ENCODE assay signal across 18 cellular contexts in genomic region chr9:35760651-35761050, GRCh38. TPM values are rescaled to one million over a fixed set of nuclear protein-coding genes. Genes with fewer than 3 reads are reported as not detected.
A peak's percentile ranks its signal among the peaks of the same experiment; 100 is the strongest.
DNase-seq lines count a peak whose midpoint lies in the region; ATAC-seq and TF ChIP-seq lines count a peak whose summit lies in the region.
"Had no signal": no experiment of that assay in that cellular context is flagged by ENCODE, and none has a peak within 500 bp of the region (broad histone marks: within the 10 kb centered on the region; RNA-seq: fewer than 3 reads in every experiment).

No MANE protein-coding gene starts in this region.

- H3K27me3 Mint-ChIP-seq in mesothelial cell of epicardium (ENCODE audit: low read depth) = no peaks in the 10 kb centered on the region

- TF ChIP-seq CTCF in body of pancreas (IDR thresholded peaks at IDR 0.05) (no peak), mesothelial cell of epicardium (IDR thresholded peaks at IDR 0.05; ENCODE audit: unreplicated experiment) (no peak), esophagus squamous epithelium (IDR thresholded peaks at IDR 0.05) (no peak)

- peaks cover 0 to 7% (median 0%) of the 10 kb centered on the region in 11 experiments; a peak in 1 of 22 replicates for H4K20me1 ChIP-seq in BLaER1 treated with 17β-estradiol and CSF1 and Interleukin-3, amounts not matched to agents 10 nM and 100 nM

- peak overlapping the region; percentile 0 for H3K27ac Mint-ChIP-seq in mesothelial cell of epicardium

- H3K36me3 ChIP-seq in BLaER1 treated with 17β-estradiol and CSF1 and Interleukin-3, amounts not matched to agents 10 nM and 100 nM = no peaks in the 10 kb centered on the region
- H3K36me3 ChIP-seq in body of pancreas (replicated peaks in 1 of 2; ENCODE audit: insufficient read depth in 1 of 2, low read depth in 2 of 2) (no peaks in the 10 kb centered on the region), esophagus squamous epithelium (peaks cover 0 to 1% (median 0%) of the 10 kb centered on the region in 3 donors)
- H3K36me3 ChIP-seq: upper lobe of right lung had no signal

- H3K27me3 ChIP-seq in BLaER1 treated with 17β-estradiol and CSF1 and Interleukin-3, amounts not matched to agents 10 nM and 100 nM = no peaks in the 10 kb centered on the region
- H3K27me3 ChIP-seq in body of pancreas (no peaks in the 10 kb centered on the region), esophagus squamous epithelium (peaks cover 0 to 76% (median 0%) of the 10 kb centered on the region in 4 donors)
- H3K27me3 ChIP-seq: upper lobe of right lung had no signal

- no peak for ATAC-seq in body of pancreas
- ATAC-seq in GM21786 (IDR thresholded peaks at IDR 0.05; ENCODE audit: unreplicated experiment) = no peak
- no peak for ATAC-seq in HG02588 (IDR thresholded peaks at IDR 0.05; ENCODE audit: unreplicated experiment)
- ATAC-seq: upper lobe of right lung had no signal

- no peak overlapping the region; a peak in 1 of 22 replicates for H3K9ac ChIP-seq in BLaER1 treated with 17β-estradiol and CSF1 and Interleukin-3, amounts not matched to agents 10 nM and 100 nM
- H3K9ac ChIP-seq: KMS-11 had no signal

- H3K4me1 Mint-ChIP-seq in mesothelial cell of epicardium = peaks cover 27% of the 10 kb centered on the region

- 41 to 59% methylated on average over 2 of the region's 2 CpGs for WGBS in body of pancreas, 2 donors
- 82 to 85% methylated on average over 2 of the region's 2 CpGs for WGBS in esophagus squamous epithelium, 2 donors

- TF ChIP-seq POLR2A in body of pancreas (IDR thresholded peaks at IDR 0.05) = peak in 1 of 3 donors; percentile 13
- TF ChIP-seq POLR2A in esophagus squamous epithelium (IDR thresholded peaks at IDR 0.05) = no peak

- H3K9me3 Mint-ChIP-seq in mesothelial cell of epicardium = no peaks in the 10 kb centered on the region

- intact Hi-C loops in body of pancreas (cut with DNase I) = no loop called here
- intact Hi-C loops in esophagus squamous epithelium (cut with DNase I) = no loop called here

- peak; percentile 75 for DNase-seq in M059J (ENCODE audit: low read depth)
- DNase-seq in body of pancreas = peak in 3 of 4 donors; percentile 49 to 68 (median 60)
- DNase-seq in mesothelial cell of epicardium (ENCODE audit: low spot score in 2 of 2, unreplicated experiment in 2 of 2) = no peak
- DNase-seq in DMS 273 (lab: John Stamatoyannopoulos, UW; ENCODE audit: unreplicated experiment) = no peak
- no peak for DNase-seq in esophagus squamous epithelium (lab: John Stamatoyannopoulos, UW)
- DNase-seq: activated CD4-positive, alpha-beta T cell treated with anti-CD3 and anti-CD28 coated beads for 48 hours; activated naive CD4-positive, alpha-beta T cell; NCI-H446 treated with DMSO at 0.1 percent for 48 hours; upper lobe of right lung had no signal

- peak overlapping the region in 1 of 10 experiments; percentile 5; a peak in 1 of 20 replicates for H3K4me3 ChIP-seq in BLaER1 treated with 17β-estradiol and CSF1 and Interleukin-3, amounts not matched to agents 10 nM and 100 nM
- H3K4me3 ChIP-seq in body of pancreas (no peak overlapping the region), esophagus squamous epithelium (no peak overlapping the region)
- H3K4me3 ChIP-seq: skin epidermis, upper lobe of right lung had no signal

- peaks cover 5% of the 10 kb centered on the region for H3K36me3 Mint-ChIP-seq in mesothelial cell of epicardium

- 0 out of 22 replicates have a peak, but pooled peaks cover 0 to 4% (median 0%) of the 10 kb centered on the region in 11 experiments for H3K9me3 ChIP-seq in BLaER1 treated with 17β-estradiol and CSF1 and Interleukin-3, amounts not matched to agents 10 nM and 100 nM (replicated peaks in 1 of 11)
- H3K9me3 ChIP-seq in body of pancreas (no peaks in the 10 kb centered on the region), esophagus squamous epithelium (no peaks in the 10 kb centered on the region)
- H3K9me3 ChIP-seq: upper lobe of right lung had no signal

- peaks cover 48 to 69% (median 59%) of the 10 kb centered on the region in 10 experiments for H3K4me1 ChIP-seq in BLaER1 treated with 17β-estradiol and CSF1 and Interleukin-3, amounts not matched to agents 10 nM and 100 nM
- H3K4me1 ChIP-seq in body of pancreas = peaks cover 36% of the 10 kb centered on the region
- H3K4me1 ChIP-seq in esophagus squamous epithelium = peaks cover 9 to 49% (median 21%) of the 10 kb centered on the region in 3 donors

- no peak overlapping the region for H3K4me3 Mint-ChIP-seq in mesothelial cell of epicardium

- H3K4me2 ChIP-seq in BLaER1 treated with 17β-estradiol and CSF1 and Interleukin-3, amounts not matched to agents 10 nM and 100 nM = peak overlapping the region; percentile 41 to 99 (median 79)
- H3K4me2 ChIP-seq: KMS-11 had no signal

- H3K27ac ChIP-seq in BLaER1 treated with 17β-estradiol and CSF1 and Interleukin-3, amounts not matched to agents 10 nM and 100 nM = peak overlapping the region in 3 of 11 experiments; percentile 14 to 51 (median 40); a peak in 3 of 22 replicates
- peak overlapping the region in 2 of 4 donors; percentile 8 to 15 for H3K27ac ChIP-seq in body of pancreas
- no peak overlapping the region for H3K27ac ChIP-seq in esophagus squamous epithelium
- H3K27ac ChIP-seq: C4-2B, KMS-11, skin epidermis, upper lobe of right lung had no signal

RNA-seq across cellular contexts. Expression of gene MSMP, which starts 6.6 kb away (rescaled TPM):
- not detected in 2 replicates for total RNA-seq in M059J (2014; rRNA removed; shearing (Covaris generic))
- total RNA-seq in body of pancreas (not detected), mesothelial cell of epicardium (not detected in 3 replicates), esophagus squamous epithelium (not detected)
- total RNA-seq: H4, mononuclear cell, SK-MEL-5, upper lobe of right lung had no signal

RNA-seq across cellular contexts. Expression of gene RGP1, which starts 11.6 kb away (rescaled TPM):
- total RNA-seq in M059J (2014; rRNA removed; shearing (Covaris generic)) = 17.5 and 22.4 TPM in 2 replicates
- total RNA-seq in body of pancreas (10 to 100 TPM; 15.3 to 18.1 TPM), mesothelial cell of epicardium (32.6 to 34.3 TPM (median 33.9 TPM) in 3 replicates), esophagus squamous epithelium (10 to 100 TPM in 3 of 4 donors, 1 to 10 TPM in 1; 8.0 to 17.5 (median 11.6) TPM)

RNA-seq across cellular contexts. Expression of gene GBA2, which starts 11.6 kb away (rescaled TPM):
- total RNA-seq in M059J (2014; rRNA removed; shearing (Covaris generic)) = 19.6 and 22.2 TPM in 2 replicates
- total RNA-seq in body of pancreas (100 to 1,000 TPM in 1 of 2 donors, 10 to 100 TPM in 1; 54.2 to 111 TPM), mesothelial cell of epicardium (81.5 to 84.7 TPM (median 83.9 TPM) in 3 replicates), esophagus squamous epithelium (10 to 100 TPM; 14.1 to 61.8 (median 42.0) TPM)

RNA-seq across cellular contexts. Expression of gene CREB3, which starts 28.2 kb away (rescaled TPM):
- total RNA-seq in M059J (2014; rRNA removed; shearing (Covaris generic)) = 133 and 168 TPM in 2 replicates
- total RNA-seq in body of pancreas = 10 to 100 TPM; 31.9 to 32.6 TPM
- 29.1 to 32.7 TPM (median 31.6 TPM) in 3 replicates for total RNA-seq in mesothelial cell of epicardium
- total RNA-seq in esophagus squamous epithelium = 10 to 100 TPM; 10.5 to 24.2 (median 19.2) TPM

RNA-seq across cellular contexts. Expression of gene TLN1, which starts 28.7 kb away (rescaled TPM):
- 110 and 215 TPM in 2 replicates for total RNA-seq in M059J (2014; rRNA removed; shearing (Covaris generic))
- total RNA-seq in body of pancreas = 100 to 1,000 TPM in 1 of 2 donors, 10 to 100 TPM in 1; 93.7 to 130 TPM
- 224 to 230 TPM (median 226 TPM) in 3 replicates for total RNA-seq in mesothelial cell of epicardium
- 100 to 1,000 TPM in 2 of 4 donors, 10 to 100 TPM in 2; 94.7 to 233 (median 112) TPM for total RNA-seq in esophagus squamous epithelium

Comparison
In these comparisons a context has a peak if more than half of its experiments do, and no peak if none do; other contexts are left out.
1. DNase-seq: peak in M059J (single experiment) and body of pancreas (3 of 4); none in mesothelial cell of epicardium (0 of 2), DMS 273 (single experiment) and esophagus squamous epithelium (single experiment).